Comparison of ENCODE assay signal across 1 cellular context in the genomic region with DNA sequence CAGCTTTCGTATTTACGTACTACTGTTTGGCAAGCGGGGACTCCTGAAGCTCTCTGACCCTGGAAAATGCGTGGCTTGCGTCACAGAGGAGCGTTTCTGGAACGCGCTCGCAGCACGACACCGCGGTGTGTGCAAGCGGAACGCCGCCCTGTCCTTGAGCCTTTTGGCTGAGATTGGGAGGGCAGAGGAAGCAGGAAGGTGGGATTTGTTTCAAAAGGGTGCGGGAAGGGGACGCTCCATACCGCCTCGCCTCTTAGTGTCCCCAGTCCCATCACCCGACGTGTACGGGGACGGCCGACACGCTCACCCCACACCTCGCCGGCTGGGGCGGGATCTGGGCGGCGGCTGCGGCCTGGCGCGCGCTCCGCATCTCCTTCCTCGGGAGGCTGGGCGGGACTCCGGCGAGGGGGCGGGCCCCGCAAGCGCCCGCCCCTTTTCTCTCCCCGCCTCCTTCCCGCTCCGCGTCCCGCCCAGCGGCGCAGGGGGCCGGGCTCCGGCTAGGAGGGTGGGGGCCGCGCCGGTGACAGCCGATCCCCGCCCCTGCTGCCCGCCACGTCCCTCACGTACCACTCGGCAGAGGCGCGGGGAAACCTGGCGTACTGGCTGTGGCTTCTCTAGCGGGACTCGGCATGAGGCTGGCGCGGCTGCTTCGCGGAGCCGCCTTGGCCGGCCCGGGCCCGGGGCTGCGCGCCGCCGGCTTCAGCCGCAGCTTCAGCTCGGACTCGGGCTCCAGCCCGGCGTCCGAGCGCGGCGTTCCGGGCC.
A peak's percentile ranks its signal among the peaks of the same experiment; 100 is the strongest.
TF ChIP-seq lines count a peak whose summit lies in the region.

A gene (plus strand): TSS at position 569 of the 762 bp plus-strand sequence. CDS start 61 bp downstream, at position 630.

TF ChIP-seq in K562, 482 proteins besides CTCF, POLR2A, EP300 and RAD21 (continued from another document and continues in another):
- no peak for TF ChIP-seq ZNF253 (CRISPR knock-in tag; conservative IDR thresholded peaks at IDR 0.05)
- no peak for TF ChIP-seq ZNF174 (CRISPR knock-in tag; IDR thresholded peaks at IDR 0.05)
- TF ChIP-seq HDGF (IDR thresholded peaks at IDR 0.05) = no peak; the same call in 1 of the 2 replicates
- TF ChIP-seq ZNF778 (CRISPR knock-in tag; IDR thresholded peaks at IDR 0.05) = no peak
- no peak for TF ChIP-seq ZNF75A (CRISPR knock-in tag; IDR thresholded peaks at IDR 0.05)
- no peak for TF ChIP-seq ILK (tag; IDR thresholded peaks at IDR 0.05; ENCODE audit: borderline replicate concordance, low read depth)
- no peak for TF ChIP-seq ZNF431 (CRISPR knock-in tag; IDR thresholded peaks at IDR 0.05)
- TF ChIP-seq HEY1 (CRISPR knock-in tag; IDR thresholded peaks at IDR 0.05; ENCODE audit: borderline replicate concordance) = no peak
- peak; percentile 51 for TF ChIP-seq PHF20 (IDR thresholded peaks at IDR 0.05; ENCODE audit: partially characterized antibody)
- peak; percentile 91 for TF ChIP-seq CEBPB (tag; IDR thresholded peaks at IDR 0.05)
- TF ChIP-seq ZNF124 (CRISPR knock-in tag; IDR thresholded peaks at IDR 0.05) = no peak
- TF ChIP-seq, protein P1, sequence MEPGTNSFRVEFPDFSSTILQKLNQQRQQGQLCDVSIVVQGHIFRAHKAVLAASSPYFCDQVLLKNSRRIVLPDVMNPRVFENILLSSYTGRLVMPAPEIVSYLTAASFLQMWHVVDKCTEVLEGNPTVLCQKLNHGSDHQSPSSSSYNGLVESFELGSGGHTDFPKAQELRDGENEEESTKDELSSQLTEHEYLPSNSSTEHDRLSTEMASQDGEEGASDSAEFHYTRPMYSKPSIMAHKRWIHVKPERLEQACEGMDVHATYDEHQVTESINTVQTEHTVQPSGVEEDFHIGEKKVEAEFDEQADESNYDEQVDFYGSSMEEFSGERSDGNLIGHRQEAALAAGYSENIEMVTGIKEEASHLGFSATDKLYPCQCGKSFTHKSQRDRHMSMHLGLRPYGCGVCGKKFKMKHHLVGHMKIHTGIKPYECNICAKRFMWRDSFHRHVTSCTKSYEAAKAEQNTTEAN (CRISPR knock-in tag; IDR thresholded peaks at IDR 0.05) = no peak
- no peak for TF ChIP-seq PRPF4 (IDR thresholded peaks at IDR 0.05; ENCODE audit: insufficient read depth, low read depth, low read length, poor library complexity, severe bottlenecking)
- no peak for TF ChIP-seq RBM25 (IDR thresholded peaks at IDR 0.05; ENCODE audit: low read depth, low read length, severe bottlenecking)
- TF ChIP-seq GTF2F1 (IDR thresholded peaks at IDR 0.05; ENCODE audit: low read depth, low read length) = peak; percentile 19; the same call in 1 of the 2 replicates
- no peak for TF ChIP-seq ZNF764 (CRISPR knock-in tag; IDR thresholded peaks at IDR 0.05; ENCODE audit: low read depth)
- TF ChIP-seq, protein P2, sequence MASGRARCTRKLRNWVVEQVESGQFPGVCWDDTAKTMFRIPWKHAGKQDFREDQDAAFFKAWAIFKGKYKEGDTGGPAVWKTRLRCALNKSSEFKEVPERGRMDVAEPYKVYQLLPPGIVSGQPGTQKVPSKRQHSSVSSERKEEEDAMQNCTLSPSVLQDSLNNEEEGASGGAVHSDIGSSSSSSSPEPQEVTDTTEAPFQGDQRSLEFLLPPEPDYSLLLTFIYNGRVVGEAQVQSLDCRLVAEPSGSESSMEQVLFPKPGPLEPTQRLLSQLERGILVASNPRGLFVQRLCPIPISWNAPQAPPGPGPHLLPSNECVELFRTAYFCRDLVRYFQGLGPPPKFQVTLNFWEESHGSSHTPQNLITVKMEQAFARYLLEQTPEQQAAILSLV (tag; IDR thresholded peaks at IDR 0.05) = no peak
- peak; percentile 60; the same call in 1 of the 2 replicates for TF ChIP-seq KAT7 (CRISPR knock-in tag; IDR thresholded peaks at IDR 0.05; ENCODE audit: borderline replicate concordance)
- TF ChIP-seq, protein P3, sequence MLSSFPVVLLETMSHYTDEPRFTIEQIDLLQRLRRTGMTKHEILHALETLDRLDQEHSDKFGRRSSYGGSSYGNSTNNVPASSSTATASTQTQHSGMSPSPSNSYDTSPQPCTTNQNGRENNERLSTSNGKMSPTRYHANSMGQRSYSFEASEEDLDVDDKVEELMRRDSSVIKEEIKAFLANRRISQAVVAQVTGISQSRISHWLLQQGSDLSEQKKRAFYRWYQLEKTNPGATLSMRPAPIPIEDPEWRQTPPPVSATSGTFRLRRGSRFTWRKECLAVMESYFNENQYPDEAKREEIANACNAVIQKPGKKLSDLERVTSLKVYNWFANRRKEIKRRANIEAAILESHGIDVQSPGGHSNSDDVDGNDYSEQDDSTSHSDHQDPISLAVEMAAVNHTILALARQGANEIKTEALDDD (IDR thresholded peaks at IDR 0.05) = no peak
- TF ChIP-seq, protein P4, sequence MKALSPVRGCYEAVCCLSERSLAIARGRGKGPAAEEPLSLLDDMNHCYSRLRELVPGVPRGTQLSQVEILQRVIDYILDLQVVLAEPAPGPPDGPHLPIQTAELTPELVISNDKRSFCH (CRISPR knock-in tag; IDR thresholded peaks at IDR 0.05) = no peak
- TF ChIP-seq, protein P4 (tag; IDR thresholded peaks at IDR 0.05) = 0 out of 2 replicates have a peak, but pooled peaks have one; percentile 38
- TF ChIP-seq ZNF551 (CRISPR knock-in tag; IDR thresholded peaks at IDR 0.05) = no peak
- TF ChIP-seq SRSF7 (optimal IDR thresholded peaks at IDR 0.05; ENCODE audit: low read depth, low read length) = no peak
- TF ChIP-seq GABPB1 (CRISPR knock-in tag; IDR thresholded peaks at IDR 0.05) = peak; percentile 67
- TF ChIP-seq, protein P5, sequence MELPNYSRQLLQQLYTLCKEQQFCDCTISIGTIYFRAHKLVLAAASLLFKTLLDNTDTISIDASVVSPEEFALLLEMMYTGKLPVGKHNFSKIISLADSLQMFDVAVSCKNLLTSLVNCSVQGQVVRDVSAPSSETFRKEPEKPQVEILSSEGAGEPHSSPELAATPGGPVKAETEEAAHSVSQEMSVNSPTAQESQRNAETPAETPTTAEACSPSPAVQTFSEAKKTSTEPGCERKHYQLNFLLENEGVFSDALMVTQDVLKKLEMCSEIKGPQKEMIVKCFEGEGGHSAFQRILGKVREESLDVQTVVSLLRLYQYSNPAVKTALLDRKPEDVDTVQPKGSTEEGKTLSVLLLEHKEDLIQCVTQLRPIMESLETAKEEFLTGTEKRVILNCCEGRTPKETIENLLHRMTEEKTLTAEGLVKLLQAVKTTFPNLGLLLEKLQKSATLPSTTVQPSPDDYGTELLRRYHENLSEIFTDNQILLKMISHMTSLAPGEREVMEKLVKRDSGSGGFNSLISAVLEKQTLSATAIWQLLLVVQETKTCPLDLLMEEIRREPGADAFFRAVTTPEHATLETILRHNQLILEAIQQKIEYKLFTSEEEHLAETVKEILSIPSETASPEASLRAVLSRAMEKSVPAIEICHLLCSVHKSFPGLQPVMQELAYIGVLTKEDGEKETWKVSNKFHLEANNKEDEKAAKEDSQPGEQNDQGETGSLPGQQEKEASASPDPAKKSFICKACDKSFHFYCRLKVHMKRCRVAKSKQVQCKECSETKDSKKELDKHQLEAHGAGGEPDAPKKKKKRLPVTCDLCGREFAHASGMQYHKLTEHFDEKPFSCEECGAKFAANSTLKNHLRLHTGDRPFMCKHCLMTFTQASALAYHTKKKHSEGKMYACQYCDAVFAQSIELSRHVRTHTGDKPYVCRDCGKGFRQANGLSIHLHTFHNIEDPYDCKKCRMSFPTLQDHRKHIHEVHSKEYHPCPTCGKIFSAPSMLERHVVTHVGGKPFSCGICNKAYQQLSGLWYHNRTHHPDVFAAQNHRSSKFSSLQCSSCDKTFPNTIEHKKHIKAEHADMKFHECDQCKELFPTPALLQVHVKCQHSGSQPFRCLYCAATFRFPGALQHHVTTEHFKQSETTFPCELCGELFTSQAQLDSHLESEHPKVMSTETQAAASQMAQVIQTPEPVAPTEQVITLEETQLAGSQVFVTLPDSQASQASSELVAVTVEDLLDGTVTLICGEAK (IDR thresholded peaks at IDR 0.05) = no peak
- TF ChIP-seq, protein P5 (CRISPR knock-in tag; IDR thresholded peaks at IDR 0.05) = no peak
- peak; percentile 96 for TF ChIP-seq CTBP1 (IDR thresholded peaks at IDR 0.05; ENCODE audit: borderline replicate concordance)
- TF ChIP-seq KLF16 (IDR thresholded peaks at IDR 0.05) = peak; percentile 49; the same call in 1 of the 2 replicates
- peak; percentile 24; the same call in 1 of the 2 replicates for TF ChIP-seq ZNF24 (IDR thresholded peaks at IDR 0.05)
- TF ChIP-seq CBFA2T2 (conservative IDR thresholded peaks at IDR 0.05) = no peak
- no peak for TF ChIP-seq IFI16 (CRISPR knock-in tag; IDR thresholded peaks at IDR 0.05)
- TF ChIP-seq GTF2A2 (tag; IDR thresholded peaks at IDR 0.05) = no peak
- no peak for TF ChIP-seq DDX20 (tag; IDR thresholded peaks at IDR 0.05; ENCODE audit: low read depth)
- no peak for TF ChIP-seq CHD2 (IDR thresholded peaks at IDR 0.05; ENCODE audit: low read depth, low read length)
- no peak for TF ChIP-seq POLR3G (IDR thresholded peaks at IDR 0.05; ENCODE audit: extremely low read depth, insufficient read length, insufficient replicate concordance)
- 0 out of 4 replicates have a peak, but pooled peaks of 1 of the 2 experiments have one; percentile 22 for TF ChIP-seq SRF (CRISPR knock-in tag; IDR thresholded peaks at IDR 0.05)
- TF ChIP-seq ZNF41 (CRISPR knock-in tag; conservative IDR thresholded peaks at IDR 0.05) = no peak
- TF ChIP-seq FUS (optimal IDR thresholded peaks at IDR 0.05; ENCODE audit: low read depth, low read length) = peak; percentile 28
- TF ChIP-seq STAT5A (IDR thresholded peaks at IDR 0.05; ENCODE audit: borderline replicate concordance, low read length) = no peak
- TF ChIP-seq ZNF444 (CRISPR knock-in tag; IDR thresholded peaks at IDR 0.05) = no peak
- no peak for TF ChIP-seq HNRNPK (IDR thresholded peaks at IDR 0.05; ENCODE audit: low read depth, low read length, poor library complexity, severe bottlenecking)
- TF ChIP-seq SAFB2 (IDR thresholded peaks at IDR 0.05; ENCODE audit: borderline replicate concordance, low read depth, low read length, severe bottlenecking) = no peak
- TF ChIP-seq SMARCB1 (IDR thresholded peaks at IDR 0.05; ENCODE audit: insufficient read length, low read depth) = no peak
- peak; percentile 48 for TF ChIP-seq SMAD4 (CRISPR knock-in tag; conservative IDR thresholded peaks at IDR 0.05)
- TF ChIP-seq ZNF311 (CRISPR knock-in tag; IDR thresholded peaks at IDR 0.05) = no peak
- TF ChIP-seq TBL1XR1 (IDR thresholded peaks at IDR 0.05; ENCODE audit: low read length in 2 of 2) = 0 out of 4 replicates have a peak, but pooled peaks of 1 of the 2 experiments have one; percentile 20
- TF ChIP-seq, protein P6, sequence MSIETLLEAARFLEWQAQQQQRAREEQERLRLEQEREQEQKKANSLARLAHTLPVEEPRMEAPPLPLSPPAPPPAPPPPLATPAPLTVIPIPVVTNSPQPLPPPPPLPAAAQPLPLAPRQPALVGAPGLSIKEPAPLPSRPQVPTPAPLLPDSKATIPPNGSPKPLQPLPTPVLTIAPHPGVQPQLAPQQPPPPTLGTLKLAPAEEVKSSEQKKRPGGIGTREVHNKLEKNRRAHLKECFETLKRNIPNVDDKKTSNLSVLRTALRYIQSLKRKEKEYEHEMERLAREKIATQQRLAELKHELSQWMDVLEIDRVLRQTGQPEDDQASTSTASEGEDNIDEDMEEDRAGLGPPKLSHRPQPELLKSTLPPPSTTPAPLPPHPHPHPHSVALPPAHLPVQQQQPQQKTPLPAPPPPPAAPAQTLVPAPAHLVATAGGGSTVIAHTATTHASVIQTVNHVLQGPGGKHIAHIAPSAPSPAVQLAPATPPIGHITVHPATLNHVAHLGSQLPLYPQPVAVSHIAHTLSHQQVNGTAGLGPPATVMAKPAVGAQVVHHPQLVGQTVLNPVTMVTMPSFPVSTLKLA (conservative IDR thresholded peaks at IDR 0.05) = peak; percentile 43 to 71
- no peak for TF ChIP-seq ZNF507 (tag; conservative IDR thresholded peaks at IDR 0.05)
- no peak; the same call in 1 of the 2 replicates for TF ChIP-seq ZSCAN29 (IDR thresholded peaks at IDR 0.05)
- TF ChIP-seq SREBF2 (CRISPR knock-in tag; IDR thresholded peaks at IDR 0.05) = no peak
- TF ChIP-seq, protein P7, sequence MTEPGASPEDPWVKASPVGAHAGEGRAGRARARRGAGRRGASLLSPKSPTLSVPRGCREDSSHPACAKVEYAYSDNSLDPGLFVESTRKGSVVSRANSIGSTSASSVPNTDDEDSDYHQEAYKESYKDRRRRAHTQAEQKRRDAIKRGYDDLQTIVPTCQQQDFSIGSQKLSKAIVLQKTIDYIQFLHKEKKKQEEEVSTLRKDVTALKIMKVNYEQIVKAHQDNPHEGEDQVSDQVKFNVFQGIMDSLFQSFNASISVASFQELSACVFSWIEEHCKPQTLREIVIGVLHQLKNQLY (CRISPR knock-in tag; conservative IDR thresholded peaks at IDR 0.05) = no peak
- no peak for TF ChIP-seq ZNF143 (CRISPR knock-in tag; IDR thresholded peaks at IDR 0.05)
- no peak for TF ChIP-seq SNRNP70 (optimal IDR thresholded peaks at IDR 0.05; ENCODE audit: low read depth, low read length)
- no peak for TF ChIP-seq CBX8 (IDR thresholded peaks at IDR 0.05; ENCODE audit: borderline replicate concordance, extremely low read depth, low read depth, low read length, poor library complexity, severe bottlenecking)
- TF ChIP-seq STAT5B (CRISPR knock-in tag; IDR thresholded peaks at IDR 0.05) = no peak
